ENCODE assay signal across 9 cellular contexts in the genomic region with DNA sequence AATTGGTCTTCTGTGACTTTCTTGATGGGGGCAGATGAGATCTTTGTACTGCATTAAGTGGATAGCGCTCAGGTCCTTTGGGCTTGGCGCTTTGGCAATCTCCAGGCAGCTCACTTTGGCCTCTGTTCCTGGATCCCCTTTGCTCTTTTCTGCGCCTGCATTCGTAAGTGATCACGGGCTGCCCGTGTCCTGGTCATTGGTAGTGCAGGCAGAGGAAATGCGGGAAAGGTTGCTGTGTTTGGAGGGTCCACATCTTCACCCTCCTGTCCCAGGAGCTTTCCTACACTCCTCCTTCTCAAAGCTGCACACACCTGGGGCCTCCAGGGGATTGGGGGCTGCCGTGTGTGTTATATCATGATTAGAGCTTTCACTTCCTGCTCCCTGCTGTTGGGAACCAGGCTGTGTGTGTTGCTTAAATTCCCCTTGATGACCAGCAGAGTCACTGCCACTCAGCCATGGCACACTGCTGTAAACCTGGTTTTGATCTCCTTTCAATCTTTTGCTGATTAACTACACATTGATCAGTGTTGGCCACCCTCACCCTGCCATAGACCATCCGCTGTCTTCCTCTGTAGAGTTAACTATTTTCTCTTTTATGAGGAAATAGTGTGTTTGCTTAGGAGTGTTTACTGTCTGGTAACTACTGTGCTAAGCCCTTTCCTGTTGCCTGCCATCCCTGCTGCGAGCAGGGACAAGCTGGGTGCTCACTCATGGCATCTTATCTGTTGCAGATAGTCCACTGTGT. TPM values are rescaled to one million over a fixed set of nuclear protein-coding genes. Genes with fewer than 3 reads are reported as not detected.
DNase-seq lines count a peak whose midpoint lies in the region; ATAC-seq and TF ChIP-seq lines count a peak whose summit lies in the region.
"Had no signal": no experiment of that assay in that cellular context is flagged by ENCODE, and none has a peak within 500 bp of the region (broad histone marks: within the 10 kb centered on the region; RNA-seq: fewer than 3 reads in every experiment).

No MANE protein-coding gene starts in this region.

- H3K9me3 ChIP-seq in spleen, result no peaks in the 10 kb centered on the region

- no peak for TF ChIP-seq POLR2A in NB4 (IDR thresholded peaks at IDR 0.05; ENCODE audit: extremely low read depth, insufficient read length)
- no peak for TF ChIP-seq POLR2A in spleen (IDR thresholded peaks at IDR 0.05)

- no peak for ATAC-seq in activated CD8-positive, alpha-beta memory T cell treated with anti-CD3 and anti-CD28 coated beads, Interleukin-2, amount 10 ng/mL, durations not matched to agents 7 days and 5 days
- ATAC-seq in HG02852 (IDR thresholded peaks at IDR 0.05; ENCODE audit: unreplicated experiment) (no peak), GM21619 (IDR thresholded peaks at IDR 0.05; ENCODE audit: unreplicated experiment) (no peak)
- ATAC-seq: Panc1 had no signal

- H3K9me3 Mint-ChIP-seq in activated CD8-positive, alpha-beta memory T cell treated with anti-CD3 and anti-CD28 coated beads, Interleukin-2, amount 10 ng/mL, durations not matched to agents 7 days and 5 days (ENCODE audit: low read depth), result no peaks in the 10 kb centered on the region
- no peaks in the 10 kb centered on the region for H3K9me3 Mint-ChIP-seq in chondrocyte (ENCODE audit: low read depth)

- no peak for DNase-seq in activated CD8-positive, alpha-beta memory T cell treated with anti-CD3 and anti-CD28 coated beads, Interleukin-2, amount 10 ng/mL, durations not matched to agents 7 days and 5 days
- DNase-seq in activated CD8-positive, alpha-beta memory T cell treated with anti-CD3 and anti-CD28 coated beads, Interleukin-2, amount 50 U/mL, for 4 hours, result no peak
- peak; percentile 74 for DNase-seq in NB4 (ENCODE audit: low read depth)
- no peak for DNase-seq in chondrocyte (ENCODE audit: low spot score)
- peak; percentile 59 for DNase-seq in spleen
- no peak for DNase-seq in HT-29 (ENCODE audit: low spot score)

- peaks cover 6% of the 10 kb centered on the region for H3K36me3 Mint-ChIP-seq in activated CD8-positive, alpha-beta memory T cell treated with anti-CD3 and anti-CD28 coated beads, Interleukin-2, amount 10 ng/mL, durations not matched to agents 7 days and 5 days
- peaks cover 20% of the 10 kb centered on the region for H3K36me3 Mint-ChIP-seq in chondrocyte (ENCODE audit: low read depth)

- 77 to 88% (median 85%) methylated on average over 10 of the region's 10 CpGs for WGBS in spleen, 5 donors

- H3K4me3 Mint-ChIP-seq in activated CD8-positive, alpha-beta memory T cell treated with anti-CD3 and anti-CD28 coated beads, Interleukin-2, amount 10 ng/mL, durations not matched to agents 7 days and 5 days, result peak overlapping the region; percentile 72
- H3K4me3 Mint-ChIP-seq in chondrocyte (ENCODE audit: unreplicated experiment), result peak overlapping the region; percentile 72

- CTCF ChIA-PET in activated CD8-positive, alpha-beta memory T cell treated with anti-CD3 and anti-CD28 coated beads, Interleukin-2, amount 10 ng/mL, durations not matched to agents 7 days and 5 days (lab: Charles Lee), result interaction anchor here (1.9 to 7.1 kb wide), 2 partner anchors 14 to 25 kb away, joined by 10 to 125 read pairs; a partner anchor contains a TSS

- H3K4me1 ChIP-seq in spleen, result peaks cover 12 to 34% (median 20%) of the 10 kb centered on the region in 6 donors

- peaks cover 21% of the 10 kb centered on the region for H3K4me1 Mint-ChIP-seq in activated CD8-positive, alpha-beta memory T cell treated with anti-CD3 and anti-CD28 coated beads, Interleukin-2, amount 10 ng/mL, durations not matched to agents 7 days and 5 days
- H3K4me1 Mint-ChIP-seq in chondrocyte (ENCODE audit: low read depth), result peaks cover 23% of the 10 kb centered on the region

- no peak overlapping the region for H3K27ac Mint-ChIP-seq in activated CD8-positive, alpha-beta memory T cell treated with anti-CD3 and anti-CD28 coated beads, Interleukin-2, amount 10 ng/mL, durations not matched to agents 7 days and 5 days
- H3K27ac Mint-ChIP-seq in chondrocyte (ENCODE audit: unreplicated experiment), result no peak overlapping the region

- peak overlapping the region in 5 of 8 donors; percentile 78 to 91 (median 87) for H3K27ac ChIP-seq in spleen

- H3K4me3 ChIP-seq in NB4 (ENCODE audit: low read depth, low read length), result peak overlapping the region; percentile 87
- peak overlapping the region in 1 of 8 donors; percentile 91 for H3K4me3 ChIP-seq in spleen

- peaks cover 0 to 36% (median 12%) of the 10 kb centered on the region in 6 donors for H3K36me3 ChIP-seq in spleen

- no peaks in the 10 kb centered on the region for H3K27me3 ChIP-seq in spleen (replicated peaks in 1 of 7)

- TF ChIP-seq CTCF in NB4 (IDR thresholded peaks at IDR 0.05; ENCODE audit: low read depth, low read length) (no peak), chondrocyte (IDR thresholded peaks at IDR 0.05) (no peak), spleen (IDR thresholded peaks at IDR 0.05 in 8 of 11, conservative IDR thresholded peaks at IDR 0.05 in 3 of 11) (peak in 2 of 11 experiments; percentile 9 to 23)

- intact Hi-C loops in spleen (cut with DNase I; ENCODE audit: low total_unique reads), result no loop called here

- H3K27me3 Mint-ChIP-seq in activated CD8-positive, alpha-beta memory T cell treated with anti-CD3 and anti-CD28 coated beads, Interleukin-2, amount 10 ng/mL, durations not matched to agents 7 days and 5 days, result no peaks in the 10 kb centered on the region
- no peaks in the 10 kb centered on the region for H3K27me3 Mint-ChIP-seq in chondrocyte (ENCODE audit: low read depth)

RNA-seq across cellular contexts. Expression of a gene that starts 13.0 kb away (rescaled TPM):
- total RNA-seq in activated CD8-positive, alpha-beta memory T cell treated with anti-CD3 and anti-CD28 coated beads, Interleukin-2, amount 10 ng/mL, durations not matched to agents 7 days and 5 days, result 100 to 1,000 TPM in 1 of 2 experiments, 10 to 100 TPM in 1; 92.3 to 123 TPM
- total RNA-seq in chondrocyte, result 20.8 to 24.1 TPM (median 23.6 TPM) in 3 replicates
- total RNA-seq in spleen, result 10 to 100 TPM; 28.7 to 56.1 (median 33.7) TPM
- polyA plus RNA-seq in spleen, result 10 to 100 TPM; 42.0 to 58.0 (median 47.0) TPM
- 54.7 and 58.4 TPM in 2 replicates for total RNA-seq in HT-29 (2014; rRNA removed; shearing (Covaris generic))

RNA-seq across cellular contexts. Expression of a gene that starts 24.5 kb away (rescaled TPM):
- total RNA-seq in activated CD8-positive, alpha-beta memory T cell treated with anti-CD3 and anti-CD28 coated beads, Interleukin-2, amount 10 ng/mL, durations not matched to agents 7 days and 5 days, result 10 to 100 TPM; 31.9 to 32.2 TPM
- total RNA-seq in chondrocyte (29.5 to 35.5 TPM (median 32.6 TPM) in 3 replicates), spleen (10 to 100 TPM; 34.1 to 62.5 (median 49.3) TPM)
- polyA plus RNA-seq in spleen, result 10 to 100 TPM in 1 of 3 donors, 1 to 10 TPM in 2; 6.8 to 10.2 (median 9.1) TPM
- total RNA-seq in HT-29 (2014; rRNA removed; shearing (Covaris generic)), result 18.4 and 20.0 TPM in 2 replicates

Comparison
In these comparisons a context has a peak if more than half of its experiments do, and no peak if none do; other contexts are left out.
1. DNase-seq: peak in NB4 (single experiment) and spleen (single experiment); none in activated CD8-positive, alpha-beta memory T cell treated with anti-CD3 and anti-CD28 coated beads, Interleukin-2, amount 10 ng/mL, durations not matched to agents 7 days and 5 days (single experiment), activated CD8-positive, alpha-beta memory T cell treated with anti-CD3 and anti-CD28 coated beads, Interleukin-2, amount 50 U/mL, for 4 hours (single experiment), chondrocyte (single experiment) and HT-29 (single experiment).